In the genomic region with DNA sequence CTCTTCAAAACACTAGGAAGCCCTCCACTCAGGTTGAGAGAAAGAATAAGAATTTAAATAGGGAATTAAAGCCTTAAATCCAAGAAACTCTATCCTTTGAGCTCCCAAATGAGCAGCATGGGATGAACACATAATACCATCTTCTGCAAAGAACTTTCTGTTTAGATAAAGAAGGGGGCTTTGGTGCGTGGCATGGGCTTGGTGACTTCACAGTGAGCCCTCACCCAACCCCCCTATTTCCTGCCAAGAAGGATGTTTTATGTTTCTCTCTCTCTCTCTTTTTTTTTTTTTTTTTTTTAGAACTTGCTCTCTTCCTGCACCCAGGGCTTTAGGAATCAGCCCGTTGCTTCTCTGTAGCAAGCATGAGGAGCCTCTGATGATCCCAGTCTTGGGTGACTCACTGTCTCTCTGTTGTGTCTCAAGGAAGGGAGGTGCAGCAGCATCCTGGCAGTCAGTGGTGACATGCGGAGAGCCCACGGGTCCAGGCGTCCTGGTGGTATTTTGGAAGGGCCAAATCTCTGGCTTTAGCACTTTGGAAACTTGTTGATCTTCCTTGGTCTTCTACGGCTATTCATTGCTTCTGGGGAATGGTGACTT, we compare ENCODE assay signal across 13 cellular contexts. TPM values are rescaled to one million over a fixed set of nuclear protein-coding genes. Genes with fewer than 3 reads are reported as not detected.
DNase-seq lines count a peak whose midpoint lies in the region; ATAC-seq and TF ChIP-seq lines count a peak whose summit lies in the region.
"Had no signal": no experiment of that assay in that cellular context is flagged by ENCODE, and none has a peak within 500 bp of the region (broad histone marks: within the 10 kb centered on the region; RNA-seq: fewer than 3 reads in every experiment).

No MANE protein-coding gene starts in this region.

- no peaks in the 10 kb centered on the region for H3K27me3 Mint-ChIP-seq in CD8-positive, alpha-beta T cell (ENCODE audit: low read depth)
- no peaks in the 10 kb centered on the region for H3K27me3 Mint-ChIP-seq in activated naive CD8-positive, alpha-beta T cell treated with anti-CD3 and anti-CD28 coated beads, Interleukin-2, amount 50 U/mL, for 24 hours
- no peaks in the 10 kb centered on the region for H3K27me3 Mint-ChIP-seq in naive B cell

- H3K4me1 Mint-ChIP-seq in CD8-positive, alpha-beta T cell (ENCODE audit: low read depth) = peaks cover 77% of the 10 kb centered on the region
- peaks cover 64% of the 10 kb centered on the region for H3K4me1 Mint-ChIP-seq in activated naive CD8-positive, alpha-beta T cell treated with anti-CD3 and anti-CD28 coated beads, Interleukin-2, amount 50 U/mL, for 24 hours
- peaks cover 47 to 60% (median 58%) of the 10 kb centered on the region in 3 donors for H3K4me1 Mint-ChIP-seq in naive B cell

- no peaks in the 10 kb centered on the region for H3K9me3 Mint-ChIP-seq in CD8-positive, alpha-beta T cell
- no peaks in the 10 kb centered on the region for H3K9me3 Mint-ChIP-seq in activated naive CD8-positive, alpha-beta T cell treated with anti-CD3 and anti-CD28 coated beads, Interleukin-2, amount 50 U/mL, for 24 hours
- no peaks in the 10 kb centered on the region for H3K9me3 Mint-ChIP-seq in naive B cell
- H3K9me3 Mint-ChIP-seq: neural crest cell had no signal

- H3K27ac ChIP-seq in CD8-positive, alpha-beta T cell (ENCODE audit: low read depth, low read length) = peak overlapping the region; percentile 36
- H3K27ac ChIP-seq in dorsolateral prefrontal cortex = peak overlapping the region in 8 of 59 donors; percentile 4 to 51 (median 26)
- H3K27ac ChIP-seq: HL-60, SK-N-MC had no signal

- peak overlapping the region; percentile 4 for H3K4me3 ChIP-seq in CD8-positive, alpha-beta T cell (ENCODE audit: low read depth, low read length)
- H3K4me3 ChIP-seq in dorsolateral prefrontal cortex = no peak overlapping the region
- H3K4me3 ChIP-seq: SK-N-MC had no signal

- H3K36me3 Mint-ChIP-seq in CD8-positive, alpha-beta T cell = peaks cover 17% of the 10 kb centered on the region
- peaks cover 13% of the 10 kb centered on the region for H3K36me3 Mint-ChIP-seq in activated naive CD8-positive, alpha-beta T cell treated with anti-CD3 and anti-CD28 coated beads, Interleukin-2, amount 50 U/mL, for 24 hours (ENCODE audit: low read depth)
- H3K36me3 Mint-ChIP-seq in naive B cell = peaks cover 3 to 12% of the 10 kb centered on the region in 2 donors

- TF ChIP-seq CTCF in CD8-positive, alpha-beta T cell (IDR thresholded peaks at IDR 0.05) = no peak
- TF ChIP-seq CTCF in dorsolateral prefrontal cortex (IDR thresholded peaks at IDR 0.05 in 54 of 56, conservative IDR thresholded peaks at IDR 0.05 in 2 of 56; ENCODE audit: low read depth in 1 of 56, partially characterized antibody in 56 of 56) = no peak

- no peaks in the 10 kb centered on the region for H3K36me3 ChIP-seq in CD8-positive, alpha-beta T cell (ENCODE audit: insufficient read depth, low read length)

- no peaks in the 10 kb centered on the region for H3K27me3 ChIP-seq in CD8-positive, alpha-beta T cell (ENCODE audit: insufficient read depth, low read length)
- no peaks in the 10 kb centered on the region for H3K27me3 ChIP-seq in dorsolateral prefrontal cortex

- DNase-seq in CD8-positive, alpha-beta T cell = peak in 3 of 7 experiments; percentile 28 to 72 (median 32)
- DNase-seq in HCEC 1CT (peak; percentile 52), naive B cell (peak; percentile 46), NCI-H187 treated with DMSO at 0.1 percent for 48 hours (lab: John Stamatoyannopoulos, UW) (no peak), NCI-H1417 (lab: John Stamatoyannopoulos, UW) (no peak), dorsolateral prefrontal cortex (no peak)
- DNase-seq in activated naive CD8-positive, alpha-beta T cell treated with anti-CD3 and anti-CD28 coated beads, Interleukin-2, amount 50 U/mL, for 24 hours = no peak
- DNase-seq: activated CD4-positive, alpha-beta T cell treated with anti-CD3 and anti-CD28 coated beads, Interleukin-2, amount 50 U/mL, for 48 hours; DMS79; NCI-H774 had no signal

- no peaks in the 10 kb centered on the region for H3K9me3 ChIP-seq in CD8-positive, alpha-beta T cell (ENCODE audit: low read length)

- peak; percentile 74 for ATAC-seq in CD8-positive, alpha-beta T cell
- peak; percentile 58 for ATAC-seq in activated naive CD8-positive, alpha-beta T cell treated with anti-CD3 and anti-CD28 coated beads, Interleukin-2, amount 50 U/mL, for 24 hours
- peak; percentile 70 to 77 for ATAC-seq in naive B cell (ENCODE audit: low read depth in 2 of 2)

- peak overlapping the region; percentile 70 for H3K4me3 Mint-ChIP-seq in CD8-positive, alpha-beta T cell
- H3K4me3 Mint-ChIP-seq in activated naive CD8-positive, alpha-beta T cell treated with anti-CD3 and anti-CD28 coated beads, Interleukin-2, amount 50 U/mL, for 24 hours = no peak overlapping the region
- H3K4me3 Mint-ChIP-seq in naive B cell = peak overlapping the region in 7 of 8 donors; percentile 45 to 87 (median 72)
- H3K4me3 Mint-ChIP-seq: neural crest cell had no signal

- peaks cover 71% of the 10 kb centered on the region for H3K4me1 ChIP-seq in CD8-positive, alpha-beta T cell (ENCODE audit: insufficient read depth, low read length)

- POLR2A ChIA-PET in CD8-positive, alpha-beta T cell (lab: Charles Lee) = interaction anchor here (0.7 kb wide), 1 partner anchor 1798 kb away, joined by 4 read pairs; no protein-coding TSS in a partner anchor

- H3K27ac Mint-ChIP-seq in CD8-positive, alpha-beta T cell = peak overlapping the region; percentile 88
- peak overlapping the region; percentile 21 for H3K27ac Mint-ChIP-seq in activated naive CD8-positive, alpha-beta T cell treated with anti-CD3 and anti-CD28 coated beads, Interleukin-2, amount 50 U/mL, for 24 hours
- H3K27ac Mint-ChIP-seq in naive B cell = peak overlapping the region; percentile 56 to 92 (median 82)

- CTCF ChIA-PET in CD8-positive, alpha-beta T cell (lab: Charles Lee) = interaction anchor here (0.9 to 1.3 kb wide), 3 partner anchors 12 to 26 kb away, joined by 4 to 6 read pairs (median 4); no protein-coding TSS in a partner anchor

- intact Hi-C loops in CD8-positive, alpha-beta T cell (cut with DNase I, micrococcal nuclease) = no loop called here
- intact Hi-C loops in dorsolateral prefrontal cortex (cut with DNase I) = no loop called here

RNA-seq across cellular contexts. Expression of gene CCK, which starts 49.1 kb away (rescaled TPM):
- not detected for total RNA-seq in CD8-positive, alpha-beta T cell
- not detected for polyA plus RNA-seq in naive B cell (ENCODE audit: low read depth in 6 of 6)
- total RNA-seq in dorsolateral prefrontal cortex = 100 to 1,000 TPM; 107 to 556 (median 326) TPM
- total RNA-seq: neural crest cell had no signal

Comparison
In these comparisons a context has a peak if more than half of its experiments do, and no peak if none do; other contexts are left out.
1. DNase-seq: peak in HCEC 1CT (single experiment) and naive B cell (single experiment); none in activated naive CD8-positive, alpha-beta T cell treated with anti-CD3 and anti-CD28 coated beads, Interleukin-2, amount 50 U/mL, for 24 hours (single experiment), NCI-H187 treated with DMSO at 0.1 percent for 48 hours (single experiment), NCI-H1417 (0 of 3) and dorsolateral prefrontal cortex (0 of 10).
2. H3K27ac Mint-ChIP-seq: peak in every context shown above with its lines; median percentile 88 in CD8-positive, alpha-beta T cell; 82 in naive B cell; 21 in activated naive CD8-positive, alpha-beta T cell treated with anti-CD3 and anti-CD28 coated beads, Interleukin-2, amount 50 U/mL, for 24 hours.
3. RNA of gene CCK, which starts 49.1 kb away (total RNA-seq): 107 to 556 TPM in dorsolateral prefrontal cortex; not detected in CD8-positive, alpha-beta T cell; every median in the first group is over 100 times any median in the second.
4. Peak in every context shown above with its lines, with median percentiles within 50 percentile points of each other: ATAC-seq.